Comparison of ENCODE assay signal across 12 cellular contexts in genomic region chr21:17427831-17428483, GRCh38.
DNase-seq lines count a peak whose midpoint lies in the region; ATAC-seq and TF ChIP-seq lines count a peak whose summit lies in the region.
"Had no signal": no experiment of that assay in that cellular context is flagged by ENCODE, and none has a peak within 500 bp of the region (broad histone marks: within the 10 kb centered on the region; RNA-seq: fewer than 3 reads in every experiment).

No MANE protein-coding gene starts in this region.

- ATAC-seq in GM19023 (IDR thresholded peaks at IDR 0.05; ENCODE audit: unreplicated experiment) (peak; percentile 94), HG02588 (IDR thresholded peaks at IDR 0.05; ENCODE audit: unreplicated experiment) (peak; percentile 95), HG03378 (IDR thresholded peaks at IDR 0.05; ENCODE audit: unreplicated experiment) (peak; percentile 96)
- ATAC-seq: left cardiac atrium had no signal

- no peaks in the 10 kb centered on the region for H3K36me3 ChIP-seq in WERI-Rb-1

- DNase-seq in WERI-Rb-1 (no peak), NCI-H345 (lab: John Stamatoyannopoulos, UW) (no peak), NCI-H2196 treated with DMSO at 0.1 percent for 48 hours (lab: John Stamatoyannopoulos, UW; ENCODE audit: unreplicated experiment) (no peak), T-helper 2 cell (no peak)
- DNase-seq: EL; H7; left cardiac atrium; stimulated activated CD4-positive, alpha-beta T cell treated with anti-CD3 and anti-CD28 coated beads, Interleukin-2, amount 100 ng/mL, for 24 hours; T-helper 1 cell had no signal

- no peaks in the 10 kb centered on the region for H3K27me3 ChIP-seq in WERI-Rb-1 (ENCODE audit: insufficient read depth, low read depth, severe bottlenecking)

- no peak overlapping the region for H3K4me3 ChIP-seq in WERI-Rb-1 (ENCODE audit: low read depth, low read length)

- TF ChIP-seq CTCF in WERI-Rb-1 (IDR thresholded peaks at IDR 0.05; ENCODE audit: low read depth, low read length), result no peak

- H3K27ac ChIP-seq in WERI-Rb-1, result no peak overlapping the region

- no peaks in the 10 kb centered on the region for H3K9me3 ChIP-seq in WERI-Rb-1 (ENCODE audit: severe bottlenecking)
